ENCODE assay signal across 14 cellular contexts in the genomic region with DNA sequence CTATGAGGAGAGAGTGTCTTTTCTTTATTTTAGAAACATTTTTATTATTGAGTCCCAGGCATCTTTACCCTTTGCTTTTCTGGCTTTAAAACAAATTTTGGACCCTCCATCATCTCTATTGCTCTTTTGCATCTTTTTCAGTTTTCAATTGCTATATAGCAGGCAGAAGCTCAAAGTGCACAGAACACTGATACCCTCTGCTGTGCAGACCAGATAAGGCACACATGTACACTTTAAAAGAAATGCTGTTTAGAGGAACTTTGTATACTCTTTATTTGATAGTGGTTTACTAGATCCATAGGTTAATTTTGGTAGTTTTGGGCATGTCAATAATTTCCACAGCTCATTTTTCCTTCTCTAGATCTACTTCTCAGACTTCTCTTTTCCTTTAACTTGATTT.
"Had no signal": no experiment of that assay in that cellular context is flagged by ENCODE, and none has a peak within 500 bp of the region (broad histone marks: within the 10 kb centered on the region; RNA-seq: fewer than 3 reads in every experiment).

No MANE protein-coding gene starts in this region.

- DNase-seq: activated CD4-positive, alpha-beta T cell treated with anti-CD3 and anti-CD28 coated beads, Interleukin-2, amount 50 U/mL, for 4 hours; activated T-cell treated with anti-CD3 and anti-CD28 coated beads, Interleukin-2, amount 50 U/mL, for 1 hour; amygdala; dermis blood vessel endothelial cell; erythroblast; hippocampal formation; kidney glomerular epithelial cell; lower lobe of right lung; small intestine; thyroid gland had no signal

- ATAC-seq: activated CD4-positive, CD25-positive, alpha-beta regulatory T cell treated with anti-CD3 and anti-CD28 coated beads, Interleukin-2, amount 50 U/mL, for 24 hours; lower lobe of right lung had no signal

- H3K4me3 ChIP-seq: lower lobe of right lung, thyroid gland, vagina had no signal

- H3K4me1 Mint-ChIP-seq: mesothelial cell of epicardium had no signal

- H3K27ac Mint-ChIP-seq: activated naive CD8-positive, alpha-beta T cell; mesothelial cell of epicardium had no signal

- H3K4me3 Mint-ChIP-seq: activated naive CD8-positive, alpha-beta T cell; mesothelial cell of epicardium had no signal

- H3K27me3 ChIP-seq: thyroid gland, vagina had no signal

- H3K9me3 ChIP-seq: lower lobe of right lung, thyroid gland, vagina had no signal

- H3K4me1 ChIP-seq: lower lobe of right lung, thyroid gland, vagina had no signal

- H3K36me3 Mint-ChIP-seq: activated naive CD8-positive, alpha-beta T cell; mesothelial cell of epicardium had no signal

- H3K36me3 ChIP-seq: lower lobe of right lung, thyroid gland, vagina had no signal

- H3K27ac ChIP-seq: lower lobe of right lung, thyroid gland, vagina had no signal
